ENCODE assay signal across 18 cellular contexts in the genomic region with DNA sequence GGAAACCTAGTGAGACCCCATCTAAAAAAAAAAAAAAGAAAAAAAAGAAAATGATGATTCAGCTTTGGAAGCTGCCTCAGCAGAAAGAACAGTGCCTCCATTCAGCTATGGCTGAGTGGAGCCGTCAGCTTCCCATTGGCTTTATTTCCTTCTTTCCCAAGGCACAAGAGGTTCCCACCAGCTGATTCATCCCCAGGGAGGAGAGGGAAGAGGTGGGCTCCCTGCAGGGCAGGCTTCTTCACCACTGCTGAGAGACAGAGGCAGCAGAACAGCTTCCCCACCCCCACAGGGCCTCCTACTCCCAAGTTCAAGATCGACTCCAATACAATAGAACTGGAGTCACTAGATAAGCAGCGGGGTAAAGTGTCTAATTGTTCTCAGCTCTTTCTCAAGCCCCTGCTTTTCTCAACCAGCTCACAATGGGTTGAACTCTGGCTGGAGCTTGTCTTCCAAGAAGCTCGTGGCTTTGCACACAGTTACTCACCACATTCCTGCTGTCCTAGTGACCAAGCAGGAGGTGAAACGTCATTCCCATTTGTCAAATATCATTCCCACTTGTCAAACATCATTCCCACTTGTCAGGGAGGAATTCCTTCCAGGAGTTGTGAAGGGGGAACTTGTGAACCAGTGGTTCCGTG. TPM values are rescaled to one million over a fixed set of nuclear protein-coding genes. Genes with fewer than 3 reads are reported as not detected.
DNase-seq lines count a peak whose midpoint lies in the region; ATAC-seq, FAIRE-seq and TF ChIP-seq lines count a peak whose summit lies in the region.
"Had no signal": no experiment of that assay in that cellular context is flagged by ENCODE, and none has a peak within 500 bp of the region (broad histone marks: within the 10 kb centered on the region; RNA-seq: fewer than 3 reads in every experiment).

No MANE protein-coding gene starts in this region.

- H3K36me3 ChIP-seq in bronchial epithelial cell (ENCODE audit: control insufficient read depth, insufficient read depth, low read length), result no peaks in the 10 kb centered on the region
- no peaks in the 10 kb centered on the region for H3K36me3 ChIP-seq in hepatocyte (replicated peaks; ENCODE audit: insufficient read depth, low read depth)
- H3K36me3 ChIP-seq: BLaER1, vagina had no signal

- no peak for FAIRE-seq in bronchial epithelial cell (lab: Jason Lieb, UNC)

- H3K27ac ChIP-seq in hepatocyte, result no peak overlapping the region
- H3K27ac ChIP-seq: BLaER1, vagina had no signal

- H3K27me3 Mint-ChIP-seq in activated CD8-positive, alpha-beta T cell treated with anti-CD3 and anti-CD28 coated beads, Interleukin-2, amount 10 ng/mL, durations not matched to agents 7 days and 5 days (ENCODE audit: low read depth), result no peaks in the 10 kb centered on the region
- H3K27me3 Mint-ChIP-seq: activated naive CD8-positive, alpha-beta T cell had no signal

- POLR2A ChIA-PET in activated CD8-positive, alpha-beta T cell treated with anti-CD3 and anti-CD28 coated beads, Interleukin-2, amount 10 ng/mL, durations not matched to agents 7 days and 5 days (lab: Charles Lee), result no interaction called here

- no peaks in the 10 kb centered on the region for H3K36me3 Mint-ChIP-seq in activated CD8-positive, alpha-beta T cell treated with anti-CD3 and anti-CD28 coated beads, Interleukin-2, amount 10 ng/mL, durations not matched to agents 7 days and 5 days (ENCODE audit: low read depth)
- H3K36me3 Mint-ChIP-seq: activated naive CD8-positive, alpha-beta T cell; naive thymus-derived CD4-positive, alpha-beta T cell had no signal

- no peaks in the 10 kb centered on the region for H3K9me2 ChIP-seq in hepatocyte (replicated peaks; ENCODE audit: insufficient read depth)

- H4K20me1 ChIP-seq in hepatocyte (ENCODE audit: insufficient read depth, poor library complexity, severe bottlenecking), result no peaks in the 10 kb centered on the region
- H4K20me1 ChIP-seq: BLaER1 had no signal

- no peak for TF ChIP-seq CTCF in AG10803 (conservative IDR thresholded peaks at IDR 0.05; ENCODE audit: low read length)
- TF ChIP-seq CTCF in bronchial epithelial cell (IDR thresholded peaks at IDR 0.05; ENCODE audit: insufficient read depth, low read length, severe bottlenecking), result no peak
- no peak for TF ChIP-seq CTCF in hepatocyte (IDR thresholded peaks at IDR 0.05; ENCODE audit: poor library complexity)

- no peak for ATAC-seq in activated CD8-positive, alpha-beta T cell treated with anti-CD3 and anti-CD28 coated beads, Interleukin-2, amount 10 ng/mL, durations not matched to agents 7 days and 5 days
- ATAC-seq: naive thymus-derived CD4-positive, alpha-beta T cell; Panc1 had no signal

- DNase-seq in AG10803 (ENCODE audit: low read depth) (peak; percentile 41), LHCN-M2 (ENCODE audit: low read depth) (peak; percentile 51), bronchial epithelial cell (ENCODE audit: low read depth) (peak; percentile 83), medulla oblongata (ENCODE audit: extremely low spot score) (peak; percentile 48), hepatocyte (ENCODE audit: low spot score) (no peak), GM19238 (ENCODE audit: insufficient read length, low spot score) (no peak), NAMALWA (ENCODE audit: low spot score) (no peak)
- DNase-seq in activated CD8-positive, alpha-beta T cell treated with anti-CD3 and anti-CD28 coated beads, Interleukin-2, amount 10 ng/mL, durations not matched to agents 7 days and 5 days, result no peak
- DNase-seq: effector memory CD4-positive, alpha-beta T cell; GF-D8; naive thymus-derived CD4-positive, alpha-beta T cell; NCI-H187 treated with DMSO at 0.1 percent for 48 hours; stimulated activated CD4-positive, alpha-beta T cell treated with anti-CD3 and anti-CD28 coated beads, Interleukin-12 subunit alpha, Interleukin-12 subunit beta, amount 100 ng/mL, for 4 hours; stimulated activated CD8-positive, alpha-beta memory T cell treated with anti-CD3 and anti-CD28 coated beads, Interleukin-4, amount 100 ng/mL, for 48 hours had no signal

- no peaks in the 10 kb centered on the region for H3K79me2 ChIP-seq in hepatocyte

- H3K4me1 Mint-ChIP-seq in activated CD8-positive, alpha-beta T cell treated with anti-CD3 and anti-CD28 coated beads, Interleukin-2, amount 10 ng/mL, durations not matched to agents 7 days and 5 days (ENCODE audit: low read depth), result no peaks in the 10 kb centered on the region
- H3K4me1 Mint-ChIP-seq: naive thymus-derived CD4-positive, alpha-beta T cell had no signal

- no peaks in the 10 kb centered on the region for H3K9me3 ChIP-seq in hepatocyte (ENCODE audit: low read depth)
- H3K9me3 ChIP-seq: BLaER1, vagina had no signal

- H3K4me3 ChIP-seq in AG10803 (ENCODE audit: low read length), result no peak overlapping the region
- H3K4me3 ChIP-seq in bronchial epithelial cell (ENCODE audit: low read depth, low read length), result no peak overlapping the region
- H3K4me3 ChIP-seq in hepatocyte, result no peak overlapping the region
- H3K4me3 ChIP-seq: BLaER1, vagina had no signal

- no peak overlapping the region for H3K4me2 ChIP-seq in hepatocyte
- H3K4me2 ChIP-seq: BLaER1 had no signal

- H2AFZ ChIP-seq in hepatocyte, result no peak overlapping the region

- CTCF ChIA-PET in activated CD8-positive, alpha-beta T cell treated with anti-CD3 and anti-CD28 coated beads, Interleukin-2, amount 10 ng/mL, durations not matched to agents 7 days and 5 days (lab: Charles Lee), result no interaction called here

- no peak overlapping the region for H3K4me3 Mint-ChIP-seq in activated CD8-positive, alpha-beta T cell treated with anti-CD3 and anti-CD28 coated beads, Interleukin-2, amount 10 ng/mL, durations not matched to agents 7 days and 5 days
- H3K4me3 Mint-ChIP-seq: activated naive CD8-positive, alpha-beta T cell; naive thymus-derived CD4-positive, alpha-beta T cell had no signal

- H3K27me3 ChIP-seq in bronchial epithelial cell (ENCODE audit: control insufficient read depth, insufficient read depth, low read length), result no peaks in the 10 kb centered on the region
- H3K27me3 ChIP-seq in hepatocyte, result no peaks in the 10 kb centered on the region
- H3K27me3 ChIP-seq: BLaER1, vagina had no signal

- H3K27ac Mint-ChIP-seq in activated CD8-positive, alpha-beta T cell treated with anti-CD3 and anti-CD28 coated beads, Interleukin-2, amount 10 ng/mL, durations not matched to agents 7 days and 5 days, result no peak overlapping the region
- H3K27ac Mint-ChIP-seq: activated naive CD8-positive, alpha-beta T cell; naive thymus-derived CD4-positive, alpha-beta T cell had no signal

- H3K9me3 Mint-ChIP-seq in activated CD8-positive, alpha-beta T cell treated with anti-CD3 and anti-CD28 coated beads, Interleukin-2, amount 10 ng/mL, durations not matched to agents 7 days and 5 days (ENCODE audit: insufficient read depth), result no peaks in the 10 kb centered on the region
- H3K9me3 Mint-ChIP-seq: naive thymus-derived CD4-positive, alpha-beta T cell had no signal

- H3K4me1 ChIP-seq in hepatocyte (ENCODE audit: insufficient read depth), result no peaks in the 10 kb centered on the region
- H3K4me1 ChIP-seq: BLaER1, vagina had no signal

- 56% methylated on average over 6 of the region's 6 CpGs for WGBS in hepatocyte (ENCODE audit: low lambda C conversion rate, missing lambda C conversion rate)

RNA-seq across cellular contexts. Expression of gene FHDC1, which starts 47.8 kb away (rescaled TPM):
- total RNA-seq in LHCN-M2 (2014; rRNA removed) (0.13 and 0.46 TPM in 2 replicates), bronchial epithelial cell (0.53 and 2.4 TPM in 2 replicates), hepatocyte (3.1 TPM in 2 replicates)
- polyA plus RNA-seq in LHCN-M2 (2012), result 0.34 TPM
- polyA plus RNA-seq in hepatocyte, result 1.7 and 2.1 TPM in 2 replicates
- under 1 TPM; 0.13 to 0.24 TPM for total RNA-seq in activated CD8-positive, alpha-beta T cell treated with anti-CD3 and anti-CD28 coated beads, Interleukin-2, amount 10 ng/mL, durations not matched to agents 7 days and 5 days

Comparison
In these comparisons a context has a peak if more than half of its experiments do, and no peak if none do; other contexts are left out.
1. DNase-seq: peak in AG10803 (single experiment), LHCN-M2 (single experiment), bronchial epithelial cell (single experiment) and medulla oblongata (single experiment); none in hepatocyte (single experiment), activated CD8-positive, alpha-beta T cell treated with anti-CD3 and anti-CD28 coated beads, Interleukin-2, amount 10 ng/mL, durations not matched to agents 7 days and 5 days (single experiment), GM19238 (single experiment) and NAMALWA (single experiment).